In the genomic region with DNA sequence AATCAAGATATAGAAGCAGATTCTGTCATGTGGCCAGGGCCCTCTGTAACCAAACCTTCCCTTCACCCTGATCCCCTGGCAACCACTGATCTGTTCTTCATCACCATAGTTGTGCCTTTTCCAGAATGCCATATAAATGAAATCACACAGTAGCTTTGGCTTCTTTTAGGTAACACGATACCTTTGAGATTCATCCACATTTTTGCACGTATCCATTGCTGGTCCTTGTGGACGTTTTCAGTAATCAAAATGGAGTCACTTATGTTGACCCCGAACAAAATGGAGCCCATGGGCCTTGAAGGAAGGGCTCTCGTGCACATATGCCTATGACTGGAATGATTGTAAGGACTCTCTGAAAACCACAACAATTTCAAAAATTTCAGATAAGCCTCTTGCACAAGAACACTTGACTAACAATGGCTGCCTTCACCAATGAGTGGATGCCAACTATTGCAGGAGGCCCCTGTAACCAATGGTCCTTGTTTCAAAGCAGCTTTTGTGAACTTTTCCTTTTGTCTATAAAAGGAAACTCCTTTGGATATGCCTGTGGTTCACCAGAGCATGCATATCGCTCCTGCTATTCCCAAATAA, we compare ENCODE assay signal across 1 cellular context.
TF ChIP-seq lines count a peak whose summit lies in the region.

No MANE protein-coding gene starts in this region.

TF ChIP-seq in HepG2, 621 proteins besides CTCF, POLR2A, EP300 and RAD21 (continued from another document and continues in another):
- TF ChIP-seq, protein P1, sequence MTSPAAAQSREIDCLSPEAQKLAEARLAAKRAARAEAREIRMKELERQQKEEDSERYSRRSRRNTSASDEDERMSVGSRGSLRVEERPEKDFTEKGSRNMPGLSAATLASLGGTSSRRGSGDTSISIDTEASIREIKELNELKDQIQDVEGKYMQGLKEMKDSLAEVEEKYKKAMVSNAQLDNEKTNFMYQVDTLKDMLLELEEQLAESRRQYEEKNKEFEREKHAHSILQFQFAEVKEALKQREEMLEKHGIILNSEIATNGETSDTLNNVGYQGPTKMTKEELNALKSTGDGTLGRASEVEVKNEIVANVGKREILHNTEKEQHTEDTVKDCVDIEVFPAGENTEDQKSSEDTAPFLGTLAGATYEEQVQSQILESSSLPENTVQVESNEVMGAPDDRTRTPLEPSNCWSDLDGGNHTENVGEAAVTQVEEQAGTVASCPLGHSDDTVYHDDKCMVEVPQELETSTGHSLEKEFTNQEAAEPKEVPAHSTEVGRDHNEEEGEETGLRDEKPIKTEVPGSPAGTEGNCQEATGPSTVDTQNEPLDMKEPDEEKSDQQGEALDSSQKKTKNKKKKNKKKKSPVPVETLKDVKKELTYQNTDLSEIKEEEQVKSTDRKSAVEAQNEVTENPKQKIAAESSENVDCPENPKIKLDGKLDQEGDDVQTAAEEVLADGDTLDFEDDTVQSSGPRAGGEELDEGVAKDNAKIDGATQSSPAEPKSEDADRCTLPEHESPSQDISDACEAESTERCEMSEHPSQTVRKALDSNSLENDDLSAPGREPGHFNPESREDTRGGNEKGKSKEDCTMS (CRISPR knock-in tag; conservative IDR thresholded peaks at IDR 0.05) = no peak
- TF ChIP-seq, protein P2, sequence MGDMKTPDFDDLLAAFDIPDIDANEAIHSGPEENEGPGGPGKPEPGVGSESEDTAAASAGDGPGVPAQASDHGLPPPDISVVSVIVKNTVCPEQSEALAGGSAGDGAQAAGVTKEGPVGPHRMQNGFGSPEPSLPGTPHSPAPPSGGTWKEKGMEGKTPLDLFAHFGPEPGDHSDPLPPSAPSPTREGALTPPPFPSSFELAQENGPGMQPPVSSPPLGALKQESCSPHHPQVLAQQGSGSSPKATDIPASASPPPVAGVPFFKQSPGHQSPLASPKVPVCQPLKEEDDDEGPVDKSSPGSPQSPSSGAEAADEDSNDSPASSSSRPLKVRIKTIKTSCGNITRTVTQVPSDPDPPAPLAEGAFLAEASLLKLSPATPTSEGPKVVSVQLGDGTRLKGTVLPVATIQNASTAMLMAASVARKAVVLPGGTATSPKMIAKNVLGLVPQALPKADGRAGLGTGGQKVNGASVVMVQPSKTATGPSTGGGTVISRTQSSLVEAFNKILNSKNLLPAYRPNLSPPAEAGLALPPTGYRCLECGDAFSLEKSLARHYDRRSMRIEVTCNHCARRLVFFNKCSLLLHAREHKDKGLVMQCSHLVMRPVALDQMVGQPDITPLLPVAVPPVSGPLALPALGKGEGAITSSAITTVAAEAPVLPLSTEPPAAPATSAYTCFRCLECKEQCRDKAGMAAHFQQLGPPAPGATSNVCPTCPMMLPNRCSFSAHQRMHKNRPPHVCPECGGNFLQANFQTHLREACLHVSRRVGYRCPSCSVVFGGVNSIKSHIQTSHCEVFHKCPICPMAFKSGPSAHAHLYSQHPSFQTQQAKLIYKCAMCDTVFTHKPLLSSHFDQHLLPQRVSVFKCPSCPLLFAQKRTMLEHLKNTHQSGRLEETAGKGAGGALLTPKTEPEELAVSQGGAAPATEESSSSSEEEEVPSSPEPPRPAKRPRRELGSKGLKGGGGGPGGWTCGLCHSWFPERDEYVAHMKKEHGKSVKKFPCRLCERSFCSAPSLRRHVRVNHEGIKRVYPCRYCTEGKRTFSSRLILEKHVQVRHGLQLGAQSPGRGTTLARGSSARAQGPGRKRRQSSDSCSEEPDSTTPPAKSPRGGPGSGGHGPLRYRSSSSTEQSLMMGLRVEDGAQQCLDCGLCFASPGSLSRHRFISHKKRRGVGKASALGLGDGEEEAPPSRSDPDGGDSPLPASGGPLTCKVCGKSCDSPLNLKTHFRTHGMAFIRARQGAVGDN (CRISPR knock-in tag; IDR thresholded peaks at IDR 0.05) = no peak
- TF ChIP-seq, protein P3, sequence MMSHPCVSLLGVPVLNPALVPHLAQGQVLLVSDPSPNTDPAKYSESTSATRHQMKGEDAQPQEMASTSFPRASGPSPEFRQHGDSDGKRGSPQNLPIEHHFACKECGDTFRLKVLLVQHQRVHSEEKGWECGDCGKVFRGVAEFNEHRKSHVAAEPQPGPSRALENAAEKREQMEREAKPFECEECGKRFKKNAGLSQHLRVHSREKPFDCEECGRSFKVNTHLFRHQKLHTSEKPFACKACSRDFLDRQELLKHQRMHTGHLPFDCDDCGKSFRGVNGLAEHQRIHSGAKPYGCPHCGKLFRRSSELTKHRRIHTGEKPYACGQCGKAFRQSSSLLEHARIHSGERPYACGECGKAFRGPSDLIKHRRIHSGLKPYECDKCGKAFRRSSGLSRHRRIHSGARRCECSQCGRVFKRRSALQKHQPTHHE (CRISPR knock-in tag; IDR thresholded peaks at IDR 0.05; ENCODE audit: borderline replicate concordance) = no peak
- TF ChIP-seq ZNF263 (CRISPR knock-in tag; IDR thresholded peaks at IDR 0.05) = no peak
- TF ChIP-seq ZFP41 (CRISPR knock-in tag; IDR thresholded peaks at IDR 0.05; ENCODE audit: borderline replicate concordance) = no peak
- no peak for TF ChIP-seq HNF4A (CRISPR knock-in tag; IDR thresholded peaks at IDR 0.05)
- no peak for TF ChIP-seq ZNF546 (CRISPR knock-in tag; conservative IDR thresholded peaks at IDR 0.05)
- TF ChIP-seq, protein P4, sequence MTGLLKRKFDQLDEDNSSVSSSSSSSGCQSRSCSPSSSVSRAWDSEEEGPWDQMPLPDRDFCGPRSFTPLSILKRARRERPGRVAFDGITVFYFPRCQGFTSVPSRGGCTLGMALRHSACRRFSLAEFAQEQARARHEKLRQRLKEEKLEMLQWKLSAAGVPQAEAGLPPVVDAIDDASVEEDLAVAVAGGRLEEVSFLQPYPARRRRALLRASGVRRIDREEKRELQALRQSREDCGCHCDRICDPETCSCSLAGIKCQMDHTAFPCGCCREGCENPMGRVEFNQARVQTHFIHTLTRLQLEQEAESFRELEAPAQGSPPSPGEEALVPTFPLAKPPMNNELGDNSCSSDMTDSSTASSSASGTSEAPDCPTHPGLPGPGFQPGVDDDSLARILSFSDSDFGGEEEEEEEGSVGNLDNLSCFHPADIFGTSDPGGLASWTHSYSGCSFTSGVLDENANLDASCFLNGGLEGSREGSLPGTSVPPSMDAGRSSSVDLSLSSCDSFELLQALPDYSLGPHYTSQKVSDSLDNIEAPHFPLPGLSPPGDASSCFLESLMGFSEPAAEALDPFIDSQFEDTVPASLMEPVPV (CRISPR knock-in tag; IDR thresholded peaks at IDR 0.05) = no peak
- peak; percentile 73; the same call in 1 of the 2 replicates for TF ChIP-seq THYN1 (CRISPR knock-in tag; IDR thresholded peaks at IDR 0.05; ENCODE audit: borderline replicate concordance, low read depth)
- peak; percentile 46; the same call in 1 of the 2 replicates for TF ChIP-seq KDM1A (CRISPR knock-in tag; IDR thresholded peaks at IDR 0.05)
- TF ChIP-seq TMF1 (CRISPR knock-in tag; IDR thresholded peaks at IDR 0.05; ENCODE audit: low read depth) = no peak
- no peak for TF ChIP-seq ZBTB49 (CRISPR knock-in tag; IDR thresholded peaks at IDR 0.05; ENCODE audit: borderline replicate concordance)
- TF ChIP-seq, protein P5, sequence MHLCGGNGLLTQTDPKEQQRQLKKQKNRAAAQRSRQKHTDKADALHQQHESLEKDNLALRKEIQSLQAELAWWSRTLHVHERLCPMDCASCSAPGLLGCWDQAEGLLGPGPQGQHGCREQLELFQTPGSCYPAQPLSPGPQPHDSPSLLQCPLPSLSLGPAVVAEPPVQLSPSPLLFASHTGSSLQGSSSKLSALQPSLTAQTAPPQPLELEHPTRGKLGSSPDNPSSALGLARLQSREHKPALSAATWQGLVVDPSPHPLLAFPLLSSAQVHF (CRISPR knock-in tag; IDR thresholded peaks at IDR 0.05) = no peak
- TF ChIP-seq ZNF850 (CRISPR knock-in tag; conservative IDR thresholded peaks at IDR 0.05) = no peak
- TF ChIP-seq SMYD3 (CRISPR knock-in tag; IDR thresholded peaks at IDR 0.05) = peak; percentile 47; the same call in 1 of the 2 replicates
- TF ChIP-seq NCOA1 (CRISPR knock-in tag; IDR thresholded peaks at IDR 0.05) = peak; percentile 70; the same call in 1 of the 2 replicates
- 0 out of 2 replicates have a peak, but pooled peaks have one; percentile 49 for TF ChIP-seq REPIN1 (CRISPR knock-in tag; IDR thresholded peaks at IDR 0.05; ENCODE audit: borderline replicate concordance, low read depth)
- peak; percentile 82 for TF ChIP-seq ZEB1 (IDR thresholded peaks at IDR 0.05; ENCODE audit: insufficient replicate concordance, low read depth)
- no peak for TF ChIP-seq THAP8 (CRISPR knock-in tag; IDR thresholded peaks at IDR 0.05; ENCODE audit: borderline replicate concordance)
- peak; percentile 67 for TF ChIP-seq ATF1 (CRISPR knock-in tag; IDR thresholded peaks at IDR 0.05)
- TF ChIP-seq DNMT3B (CRISPR knock-in tag; conservative IDR thresholded peaks at IDR 0.05) = no peak
- TF ChIP-seq GATAD2A (CRISPR knock-in tag; IDR thresholded peaks at IDR 0.05) = peak; percentile 97
- no peak for TF ChIP-seq CHCHD3 (CRISPR knock-in tag; IDR thresholded peaks at IDR 0.05)
- TF ChIP-seq BCL6 (CRISPR knock-in tag; IDR thresholded peaks at IDR 0.05) = peak; percentile 69
- TF ChIP-seq, protein P6, sequence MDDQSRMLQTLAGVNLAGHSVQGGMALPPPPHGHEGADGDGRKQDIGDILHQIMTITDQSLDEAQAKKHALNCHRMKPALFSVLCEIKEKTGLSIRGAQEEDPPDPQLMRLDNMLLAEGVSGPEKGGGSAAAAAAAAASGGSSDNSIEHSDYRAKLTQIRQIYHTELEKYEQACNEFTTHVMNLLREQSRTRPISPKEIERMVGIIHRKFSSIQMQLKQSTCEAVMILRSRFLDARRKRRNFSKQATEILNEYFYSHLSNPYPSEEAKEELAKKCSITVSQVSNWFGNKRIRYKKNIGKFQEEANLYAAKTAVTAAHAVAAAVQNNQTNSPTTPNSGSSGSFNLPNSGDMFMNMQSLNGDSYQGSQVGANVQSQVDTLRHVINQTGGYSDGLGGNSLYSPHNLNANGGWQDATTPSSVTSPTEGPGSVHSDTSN (CRISPR knock-in tag; IDR thresholded peaks at IDR 0.05; ENCODE audit: borderline replicate concordance) = no peak
- TF ChIP-seq HNRNPUL1 (IDR thresholded peaks at IDR 0.05; ENCODE audit: low read depth, low read length) = no peak
- no peak for TF ChIP-seq SOX6 (IDR thresholded peaks at IDR 0.05)
- TF ChIP-seq SOX6 (CRISPR knock-in tag; IDR thresholded peaks at IDR 0.05) = peak; percentile 99
- no peak for TF ChIP-seq ZNF256 (CRISPR knock-in tag; conservative IDR thresholded peaks at IDR 0.05)
- TF ChIP-seq ZBTB26 (CRISPR knock-in tag; IDR thresholded peaks at IDR 0.05; ENCODE audit: borderline replicate concordance) = no peak
- TF ChIP-seq SRSF4 (IDR thresholded peaks at IDR 0.05; ENCODE audit: low read depth, low read length, poor library complexity, severe bottlenecking) = no peak
- 0 out of 2 replicates have a peak, but pooled peaks have one; percentile 75 for TF ChIP-seq GATA4 (IDR thresholded peaks at IDR 0.05; ENCODE audit: borderline replicate concordance, low read depth)
- no peak for TF ChIP-seq ZNF276 (CRISPR knock-in tag; IDR thresholded peaks at IDR 0.05; ENCODE audit: low read depth)
- TF ChIP-seq JUND (CRISPR knock-in tag; IDR thresholded peaks at IDR 0.05) = no peak
- no peak; the same call in 1 of the 2 replicates for TF ChIP-seq KDM5A (IDR thresholded peaks at IDR 0.05; ENCODE audit: borderline replicate concordance, low read length)
- TF ChIP-seq YEATS2 (CRISPR knock-in tag; IDR thresholded peaks at IDR 0.05; ENCODE audit: borderline replicate concordance) = no peak; the same call in 1 of the 2 replicates
- TF ChIP-seq ZNF775 (CRISPR knock-in tag; IDR thresholded peaks at IDR 0.05; ENCODE audit: borderline replicate concordance) = no peak
- TF ChIP-seq, protein P7, sequence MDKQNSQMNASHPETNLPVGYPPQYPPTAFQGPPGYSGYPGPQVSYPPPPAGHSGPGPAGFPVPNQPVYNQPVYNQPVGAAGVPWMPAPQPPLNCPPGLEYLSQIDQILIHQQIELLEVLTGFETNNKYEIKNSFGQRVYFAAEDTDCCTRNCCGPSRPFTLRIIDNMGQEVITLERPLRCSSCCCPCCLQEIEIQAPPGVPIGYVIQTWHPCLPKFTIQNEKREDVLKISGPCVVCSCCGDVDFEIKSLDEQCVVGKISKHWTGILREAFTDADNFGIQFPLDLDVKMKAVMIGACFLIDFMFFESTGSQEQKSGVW (CRISPR knock-in tag; IDR thresholded peaks at IDR 0.05; ENCODE audit: borderline replicate concordance) = no peak
- TF ChIP-seq SRY (CRISPR knock-in tag; IDR thresholded peaks at IDR 0.05) = no peak
